1 cellular context compared by ENCODE assay signal in genomic region chr17:57215317-57215716, GRCh38.
A peak's percentile ranks its signal among the peaks of the same experiment; 100 is the strongest.
TF ChIP-seq lines count a peak whose summit lies in the region.

No MANE protein-coding gene starts in this region.

TF ChIP-seq in SK-N-SH, 30 proteins besides CTCF, POLR2A, EP300 and RAD21:
- TF ChIP-seq PBX3 (IDR thresholded peaks at IDR 0.05) (peak; percentile 45; the same call in 1 of the 2 replicates), FOSL2 (IDR thresholded peaks at IDR 0.05; ENCODE audit: borderline replicate concordance, low read depth) (peak; percentile 77; the same call in 1 of the 2 replicates), ZBTB33 (IDR thresholded peaks at IDR 0.05; ENCODE audit: borderline replicate concordance, low read depth) (no peak), EZH2phosphoT487 (IDR thresholded peaks at IDR 0.05; ENCODE audit: borderline replicate concordance, low read depth) (no peak), CHD2 (IDR thresholded peaks at IDR 0.05; ENCODE audit: low read length, partially characterized antibody) (no peak), REST (IDR thresholded peaks at IDR 0.05; ENCODE audit: low read depth, low read length) (no peak), TCF12 (IDR thresholded peaks at IDR 0.05) (peak; percentile 62), POLR2AphosphoS5 (IDR thresholded peaks at IDR 0.05; ENCODE audit: low read depth, low read length) (no peak), SIN3A (IDR thresholded peaks at IDR 0.05; ENCODE audit: borderline replicate concordance, low read depth, low read length) (no peak), RCOR1 (IDR thresholded peaks at IDR 0.05; ENCODE audit: low read length) (no peak), JUND (IDR thresholded peaks at IDR 0.05) (peak; percentile 59), MXI1 (IDR thresholded peaks at IDR 0.05; ENCODE audit: low read depth, low read length) (no peak), TEAD4 (IDR thresholded peaks at IDR 0.05; ENCODE audit: borderline replicate concordance, insufficient read depth) (no peak), MAX (IDR thresholded peaks at IDR 0.05; ENCODE audit: low read depth) (0 out of 2 replicates have a peak, but pooled peaks have one; percentile 37), NFIC (IDR thresholded peaks at IDR 0.05; ENCODE audit: borderline replicate concordance) (peak; percentile 45; the same call in 1 of the 2 replicates)
